ENCODE assay signal across 8 cellular contexts in the genomic region with DNA sequence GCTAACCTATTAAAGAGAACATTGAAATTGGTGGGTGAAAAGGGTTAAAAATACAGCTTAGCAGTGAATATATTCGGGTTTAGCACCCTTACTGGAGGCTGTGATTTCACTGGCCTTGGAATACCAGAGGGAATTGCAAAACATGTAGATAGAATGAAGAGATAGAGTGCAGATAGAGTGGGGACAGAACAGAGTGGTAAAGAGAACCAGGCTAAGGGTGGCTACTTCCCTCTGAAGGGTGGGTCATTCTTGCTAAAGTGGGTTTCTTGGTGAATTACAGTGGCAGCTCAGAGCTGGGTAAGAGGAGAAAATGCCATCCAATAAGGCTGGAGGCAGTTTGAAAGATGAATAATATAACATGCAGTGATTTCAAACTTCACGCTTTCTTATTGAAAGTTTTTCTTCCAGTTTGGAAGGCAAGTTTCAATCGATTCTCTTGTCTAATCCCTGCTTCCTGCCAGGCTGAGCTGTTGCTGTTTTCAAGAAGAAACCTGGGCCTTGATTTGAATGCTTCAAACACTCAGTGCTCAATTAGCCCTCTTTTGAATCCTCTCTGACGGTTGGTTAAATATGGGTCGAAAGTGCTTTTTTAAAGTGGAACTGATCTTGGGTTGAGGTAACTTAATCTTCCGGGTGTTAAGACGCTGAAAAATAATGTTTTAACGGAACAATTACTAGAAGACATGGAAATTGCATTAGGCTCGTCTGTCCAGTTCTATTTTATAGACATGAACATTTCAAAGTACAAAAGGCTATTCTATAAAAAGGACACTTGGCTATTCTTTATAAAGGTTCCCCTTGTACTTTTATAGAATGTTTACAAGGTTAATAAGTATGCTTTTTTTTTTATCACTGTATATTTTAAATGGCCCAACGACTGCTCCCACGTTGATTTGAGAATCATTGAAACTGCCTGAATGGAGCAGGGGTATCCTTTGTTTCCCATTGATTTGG.
DNase-seq lines count a peak whose midpoint lies in the region; ATAC-seq and TF ChIP-seq lines count a peak whose summit lies in the region.

No MANE protein-coding gene starts in this region.

- in situ Hi-C loops in IMR-90 (cut with MboI; ENCODE audit: low sequenced_read_pairs), result no loop called here

- H2AK9ac ChIP-seq in IMR-90 (replicated peaks; ENCODE audit: low read depth, low read length, poor library complexity), result no peak overlapping the region

- peak overlapping the region; percentile 59 for H2BK5ac ChIP-seq in IMR-90 (ENCODE audit: low read depth, low read length, poor library complexity, severe bottlenecking)
- H2BK5ac ChIP-seq in mesendoderm (ENCODE audit: low read length), result peak overlapping the region; percentile 70

- H3K4me1 ChIP-seq in cardiac muscle cell (ENCODE audit: low read depth) (peaks cover 42% of the 10 kb centered on the region), IMR-90 (ENCODE audit: control insufficient read depth, insufficient read depth, low read length) (peaks cover 25% of the 10 kb centered on the region), mesendoderm (ENCODE audit: control insufficient read depth, low read depth, low read length) (peaks cover 7% of the 10 kb centered on the region)

- H3K79me2 ChIP-seq in mesendoderm (ENCODE audit: control insufficient read depth, insufficient read depth, low read length), result no peaks in the 10 kb centered on the region

- H4K5ac ChIP-seq in IMR-90 (ENCODE audit: low read depth, low read length), result peak overlapping the region; percentile 95
- no peak overlapping the region for H4K5ac ChIP-seq in mesendoderm (ENCODE audit: low read length)

- DNase-seq in cardiac muscle cell (ENCODE audit: low read depth in 1 of 2, low spot score in 1 of 2) (peak in 1 of 2 donors; percentile 15), Right ventricle myocardium inferior (ENCODE audit: missing footprints) (no peak), IMR-90 (no peak), amniotic epithelial cell (ENCODE audit: low read depth) (peak; percentile 74), mesendoderm (peak; percentile 71), T1000 (lab: John Stamatoyannopoulos, UW) (no peak), GM19238 (ENCODE audit: insufficient read length, low spot score) (no peak), Kasumi-1 (lab: John Stamatoyannopoulos, UW) (no peak)

- H4K20me1 ChIP-seq in IMR-90 (ENCODE audit: insufficient read depth, low read length), result no peaks in the 10 kb centered on the region

- H3K9me1 ChIP-seq in IMR-90 (ENCODE audit: insufficient read depth, low read length), result peaks cover 2% of the 10 kb centered on the region

- peak overlapping the region; percentile 70 for H2AK5ac ChIP-seq in IMR-90 (ENCODE audit: low read depth, low read length)
- H2AK5ac ChIP-seq in mesendoderm (ENCODE audit: low read length), result no peak overlapping the region

- H2BK15ac ChIP-seq in IMR-90 (ENCODE audit: low read depth, low read length) (peak overlapping the region; percentile 96), mesendoderm (replicated peaks; ENCODE audit: low read depth) (peak overlapping the region; percentile 28)

- H3K18ac ChIP-seq in IMR-90 (ENCODE audit: low read depth, low read length) (peak overlapping the region; percentile 92), mesendoderm (ENCODE audit: low read length) (peak overlapping the region; percentile 53)

- H3K4ac ChIP-seq in IMR-90 (ENCODE audit: low read depth, low read length), result peak overlapping the region; percentile 76
- peak overlapping the region; percentile 94 for H3K4ac ChIP-seq in mesendoderm (ENCODE audit: low read depth, low read length)

- peak overlapping the region; percentile 72 for H3K23ac ChIP-seq in IMR-90 (ENCODE audit: low read depth, low read length)
- H3K23ac ChIP-seq in mesendoderm (ENCODE audit: low read length), result no peak overlapping the region

- TF ChIP-seq POLR2A in IMR-90 (IDR thresholded peaks at IDR 0.05; ENCODE audit: low read depth, low read length), result no peak

- H3K9me3 ChIP-seq in cardiac muscle cell (ENCODE audit: low read depth) (no peaks in the 10 kb centered on the region), IMR-90 (ENCODE audit: control insufficient read depth, insufficient read depth, low read length) (no peaks in the 10 kb centered on the region)

- TF ChIP-seq RAD21 in IMR-90 (IDR thresholded peaks at IDR 0.05; ENCODE audit: low read length), result no peak

- H3K36me3 ChIP-seq in cardiac muscle cell, result no peaks in the 10 kb centered on the region
- H3K36me3 ChIP-seq in IMR-90 (ENCODE audit: control insufficient read depth, insufficient read depth, low read length), result no peaks in the 10 kb centered on the region
- H3K36me3 ChIP-seq in mesendoderm (ENCODE audit: control insufficient read depth, insufficient read depth, low read length), result no peaks in the 10 kb centered on the region

- no peak for ATAC-seq in Right ventricle myocardium inferior
- peak; percentile 4; the same call in 1 of the 2 replicates for ATAC-seq in IMR-90 (ENCODE audit: low read depth)

- peak overlapping the region; percentile 80 for H4K8ac ChIP-seq in IMR-90 (ENCODE audit: low read depth in 2 of 2, low read length in 2 of 2)
- H4K8ac ChIP-seq in mesendoderm (ENCODE audit: low read depth, low read length), result no peak overlapping the region

- H2AFZ ChIP-seq in IMR-90 (replicated peaks; ENCODE audit: low read length, poor library complexity), result peak overlapping the region; percentile 79

- H3K56ac ChIP-seq in IMR-90 (ENCODE audit: extremely low read depth, insufficient read depth, low read length), result peak overlapping the region; percentile 64; the same call in 1 of the 2 replicates
- H3K56ac ChIP-seq in mesendoderm (ENCODE audit: low read length), result peak overlapping the region; percentile 82

- peak overlapping the region; percentile 65 for H3K4me2 ChIP-seq in IMR-90 (ENCODE audit: low read depth, low read length)
- no peak overlapping the region for H3K4me2 ChIP-seq in mesendoderm (ENCODE audit: low read length)

- peak overlapping the region; percentile 62 for H3K14ac ChIP-seq in IMR-90 (replicated peaks; ENCODE audit: low read depth, low read length)

- POLR2A ChIA-PET in IMR-90 (lab: Charles Lee; ENCODE audit: unreplicated experiment), result no interaction called here

- H3K27ac ChIP-seq in cardiac muscle cell (peak overlapping the region; percentile 73), IMR-90 (ENCODE audit: insufficient read depth, low read length) (peak overlapping the region; percentile 87), mesendoderm (ENCODE audit: low read depth, low read length) (peak overlapping the region; percentile 86)

- peak overlapping the region; percentile 89 for H2BK20ac ChIP-seq in IMR-90 (ENCODE audit: low read depth, low read length)

- H3K27me3 ChIP-seq in cardiac muscle cell, result no peaks in the 10 kb centered on the region
- H3K27me3 ChIP-seq in IMR-90 (ENCODE audit: control insufficient read depth, insufficient read depth, low read length), result no peaks in the 10 kb centered on the region
- no peaks in the 10 kb centered on the region for H3K27me3 ChIP-seq in mesendoderm (ENCODE audit: insufficient read depth, low read length, poor library complexity)

- no peak overlapping the region for H3K4me3 ChIP-seq in cardiac muscle cell
- H3K4me3 ChIP-seq in IMR-90 (ENCODE audit: insufficient read depth, low read depth, low read length), result no peak overlapping the region
- H3K4me3 ChIP-seq in mesendoderm (ENCODE audit: low read length), result no peak overlapping the region

- no TSS peak for BruUV-seq in IMR-90 (replicated peaks; lab: Mats Ljungman, UMichigan)

- H2BK120ac ChIP-seq in IMR-90 (ENCODE audit: low read depth, low read length), result peak overlapping the region; percentile 89
- peak overlapping the region; percentile 45 for H2BK120ac ChIP-seq in mesendoderm (ENCODE audit: low read depth, low read length)

- 20% methylated on average over 2 of the region's 11 CpGs; no CpG with 5 or more reads in 1 of the 2 experiments for WGBS in IMR-90 (ENCODE audit: extremely low coverage in 2 of 2, insufficient read length in 1 of 2), 2 experiments
- no CpG with 5 or more reads among the region's 11 CpGs for WGBS in mesendoderm (ENCODE audit: extremely low coverage, insufficient coverage, low lambda C conversion rate)

- CTCF ChIA-PET in IMR-90 (lab: Yijun Ruan, JAX), result interaction anchor here (0.7 kb wide), 1 partner anchor 48 kb away, joined by 3 read pairs; no protein-coding TSS in a partner anchor

- H3K79me1 ChIP-seq in IMR-90 (ENCODE audit: low read depth in 1 of 2, low read length in 2 of 2), result peaks cover 0 to 11% of the 10 kb centered on the region in 2 experiments; a peak in 2 of 4 replicates
- H3K79me1 ChIP-seq in mesendoderm (ENCODE audit: low read length), result no peaks in the 10 kb centered on the region

- intact Hi-C loops in Right ventricle myocardium inferior (cut with DNase I), result loop anchor here (5.0 kb wide), 3 partner anchors 40 to 245 kb away; no protein-coding TSS in a partner anchor
- intact Hi-C loops in IMR-90 (cut with micrococcal nuclease), result loop anchor here (2.0 to 5.0 kb wide), 2 partner anchors 40 to 48 kb away; no protein-coding TSS in a partner anchor

- peak overlapping the region; percentile 79 for H4K91ac ChIP-seq in IMR-90 (ENCODE audit: insufficient read depth, low read depth, low read length)

- dilution Hi-C loops in IMR-90 (cut with HindIII; ENCODE audit: low sequenced_read_pairs, unreplicated experiment), result no loop called here

- peak overlapping the region; percentile 69; the same call in 1 of the 2 replicates for H3K9ac ChIP-seq in IMR-90 (ENCODE audit: low read depth, low read length)
- H3K9ac ChIP-seq in mesendoderm (ENCODE audit: low read length), result peak overlapping the region; percentile 33

- TF ChIP-seq CTCF in cardiac muscle cell (IDR thresholded peaks at IDR 0.05; ENCODE audit: low read depth, low read length) (no peak), IMR-90 (conservative IDR thresholded peaks at IDR 0.05; ENCODE audit: low read depth, low read length) (no peak)

TF ChIP-seq in IMR-90, 13 proteins besides CTCF, POLR2A, EP300 and RAD21:
- TF ChIP-seq USF2 (IDR thresholded peaks at IDR 0.05; ENCODE audit: low read depth, low read length) (no peak), CEBPB (IDR thresholded peaks at IDR 0.05; ENCODE audit: low read depth, low read length) (peak; percentile 45; the same call in 1 of the 2 replicates)
TF ChIP-seq in IMR-90: peak in this region for 1.

Comparison
In these comparisons a context has a peak if more than half of its experiments do, and no peak if none do; other contexts are left out.
1. DNase-seq: peak in amniotic epithelial cell (single experiment) and mesendoderm (single experiment); none in Right ventricle myocardium inferior (single experiment), IMR-90 (single experiment), T1000 (single experiment), GM19238 (single experiment) and Kasumi-1 (0 of 2).
2. Peak in every context shown above with its lines, with median percentiles within 50 percentile points of each other: H3K27ac ChIP-seq.